Comparison of ENCODE assay signal across 13 cellular contexts in genomic region chr1:183945432-183946308, GRCh38.
DNase-seq lines count a peak whose midpoint lies in the region; ATAC-seq and TF ChIP-seq lines count a peak whose summit lies in the region.
"Had no signal": no experiment of that assay in that cellular context is flagged by ENCODE, and none has a peak within 500 bp of the region (broad histone marks: within the 10 kb centered on the region; RNA-seq: fewer than 3 reads in every experiment).

No MANE protein-coding gene starts in this region.

- H3K27ac Mint-ChIP-seq in T-helper 17 cell: no peak overlapping the region
- H3K27ac Mint-ChIP-seq: stimulated activated naive CD8-positive, alpha-beta T cell treated with anti-CD3 and anti-CD28 coated beads, Interleukin-15, amount 100 ng/mL, for 72 hours had no signal

- POLR2A ChIA-PET in HEK293 (lab: Yijun Ruan, JAX): no interaction called here

- H3K27me3 Mint-ChIP-seq in T-helper 17 cell: peaks cover 9% of the 10 kb centered on the region

- no peak for ATAC-seq in T-helper 17 cell
- ATAC-seq: stimulated activated naive CD8-positive, alpha-beta T cell treated with anti-CD3 and anti-CD28 coated beads, Interleukin-15, amount 100 ng/mL, for 72 hours had no signal

- H3K4me3 Mint-ChIP-seq in T-helper 17 cell: no peak overlapping the region
- H3K4me3 Mint-ChIP-seq: stimulated activated naive CD8-positive, alpha-beta T cell treated with anti-CD3 and anti-CD28 coated beads, Interleukin-15, amount 100 ng/mL, for 72 hours had no signal

- H3K27me3 ChIP-seq in neuron (ENCODE audit: insufficient read depth, low read length): no peaks in the 10 kb centered on the region

- H3K4me3 ChIP-seq in HEK293 (ENCODE audit: low read depth, low read length) (no peak overlapping the region), neuron (ENCODE audit: low read length) (peak overlapping the region; percentile 2)

- CTCF ChIA-PET in HEK293 (lab: Yijun Ruan, JAX): interaction anchor here (1.5 kb wide), 1 partner anchor 87 kb away, joined by 3 read pairs; no protein-coding TSS in a partner anchor

- no peaks in the 10 kb centered on the region for H3K4me1 Mint-ChIP-seq in T-helper 17 cell

- intact Hi-C loops in head of caudate nucleus (cut with DNase I): no loop called here

- no peaks in the 10 kb centered on the region for H3K36me3 ChIP-seq in HEK293 (ENCODE audit: control insufficient read depth in 2 of 2, insufficient read depth in 1 of 2, low read length in 2 of 2)
- peaks cover 4% of the 10 kb centered on the region for H3K36me3 ChIP-seq in neuron (ENCODE audit: insufficient read depth, low read length)

- peak; percentile 11 for DNase-seq in NOMO-1 treated with dmso at 0.1 percent for 144 hours (lab: John Stamatoyannopoulos, UW; ENCODE audit: unreplicated experiment)
- DNase-seq in ecto neural progenitor cell (ENCODE audit: low spot score): peak; percentile 63
- no peak for DNase-seq in T-helper 17 cell
- DNase-seq in head of caudate nucleus: no peak
- DNase-seq in globus pallidus (ENCODE audit: low spot score): no peak
- DNase-seq: C1 segment of cervical spinal cord; effector CD4-positive, alpha-beta T cell; GDM1; Karpas-422; NCI-H446; stimulated activated naive CD8-positive, alpha-beta T cell treated with anti-CD3 and anti-CD28 coated beads, Interleukin-15, amount 100 ng/mL, for 72 hours had no signal

- H3K27ac ChIP-seq in HEK293 (ENCODE audit: extremely low read depth, low read depth, low read length): no peak overlapping the region

- H3K9me3 ChIP-seq in HEK293 (ENCODE audit: control insufficient read depth, insufficient read depth, low read depth, low read length): no peaks in the 10 kb centered on the region
- peaks cover 3% of the 10 kb centered on the region for H3K9me3 ChIP-seq in neuron (ENCODE audit: low read length)
- no peaks in the 10 kb centered on the region for H3K9me3 ChIP-seq in T-helper 17 cell (ENCODE audit: control insufficient read depth, low read length, poor library complexity, severe bottlenecking)

- H3K4me1 ChIP-seq in HEK293 (ENCODE audit: control insufficient read depth, insufficient read depth, low read length) (peaks cover 8% of the 10 kb centered on the region; the same call in 1 of the 2 replicates), neuron (ENCODE audit: insufficient read depth, low read length) (peaks cover 41% of the 10 kb centered on the region)

- no peak for TF ChIP-seq CTCF in HEK293 (tag by site-specific recombination; IDR thresholded peaks at IDR 0.05)

- peak overlapping the region; percentile 24 for H2AFZ ChIP-seq in neuron (ENCODE audit: low read depth, low read length)

- H3K36me3 Mint-ChIP-seq in T-helper 17 cell (ENCODE audit: low read depth): peaks cover 2% of the 10 kb centered on the region

TF ChIP-seq in HEK293, 187 proteins besides CTCF, POLR2A, EP300 and RAD21:
- no peak for TF ChIP-seq ZNF488 (tag by site-specific recombination; IDR thresholded peaks at IDR 0.05)
- 0 out of 2 replicates have a peak, but pooled peaks have one; percentile 11 for TF ChIP-seq PRDM6 (tag by site-specific recombination; IDR thresholded peaks at IDR 0.05)
- TF ChIP-seq ZNF37A (tag by site-specific recombination; IDR thresholded peaks at IDR 0.05): no peak
- no peak for TF ChIP-seq ZNF26 (tag by site-specific recombination; IDR thresholded peaks at IDR 0.05)
- TF ChIP-seq ZBTB6 (tag by site-specific recombination; IDR thresholded peaks at IDR 0.05): no peak
- no peak for TF ChIP-seq ZSCAN23 (tag by site-specific recombination; IDR thresholded peaks at IDR 0.05)
- TF ChIP-seq ZNF510 (tag by site-specific recombination; IDR thresholded peaks at IDR 0.05; ENCODE audit: insufficient replicate concordance): no peak

Comparison
In these comparisons a context has a peak if more than half of its experiments do, and no peak if none do; other contexts are left out.
1. DNase-seq: peak in NOMO-1 treated with dmso at 0.1 percent for 144 hours (single experiment) and ecto neural progenitor cell (single experiment); none in T-helper 17 cell (0 of 3), head of caudate nucleus (0 of 42) and globus pallidus (single experiment).